ENCODE assay signal across 1 cellular context in the genomic region with DNA sequence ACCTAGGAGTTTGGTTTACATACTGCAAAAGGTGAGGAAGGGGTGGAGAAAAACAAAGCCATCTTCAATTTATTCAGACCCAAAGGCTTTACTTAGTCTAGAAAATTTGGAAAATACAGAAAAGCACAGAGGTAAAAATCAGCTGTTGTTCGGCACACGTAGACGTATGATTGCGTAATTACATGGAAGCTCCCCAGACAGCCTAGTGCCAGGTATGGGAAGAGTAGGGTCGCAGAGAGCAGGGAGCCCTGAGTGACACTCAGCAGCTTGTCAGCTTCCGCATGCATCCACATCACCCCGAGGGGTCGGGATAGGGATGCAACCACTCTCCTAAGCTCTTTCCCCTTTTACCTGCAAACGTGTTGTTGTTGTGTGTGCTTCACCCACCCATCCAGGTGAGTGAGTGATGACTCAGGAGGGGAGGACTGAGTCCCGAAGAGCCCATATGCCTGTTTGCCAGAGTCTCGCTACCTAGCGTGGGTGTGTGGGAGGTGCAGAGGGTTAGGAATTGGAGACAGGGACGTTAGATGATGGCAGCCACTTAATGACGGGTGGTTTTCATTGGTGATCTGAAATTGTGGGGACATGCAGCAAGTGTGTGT.
TF ChIP-seq lines count a peak whose summit lies in the region.

No MANE protein-coding gene starts in this region.

TF ChIP-seq in HepG2, 621 proteins besides CTCF, POLR2A, EP300 and RAD21:
- TF ChIP-seq, protein P1, sequence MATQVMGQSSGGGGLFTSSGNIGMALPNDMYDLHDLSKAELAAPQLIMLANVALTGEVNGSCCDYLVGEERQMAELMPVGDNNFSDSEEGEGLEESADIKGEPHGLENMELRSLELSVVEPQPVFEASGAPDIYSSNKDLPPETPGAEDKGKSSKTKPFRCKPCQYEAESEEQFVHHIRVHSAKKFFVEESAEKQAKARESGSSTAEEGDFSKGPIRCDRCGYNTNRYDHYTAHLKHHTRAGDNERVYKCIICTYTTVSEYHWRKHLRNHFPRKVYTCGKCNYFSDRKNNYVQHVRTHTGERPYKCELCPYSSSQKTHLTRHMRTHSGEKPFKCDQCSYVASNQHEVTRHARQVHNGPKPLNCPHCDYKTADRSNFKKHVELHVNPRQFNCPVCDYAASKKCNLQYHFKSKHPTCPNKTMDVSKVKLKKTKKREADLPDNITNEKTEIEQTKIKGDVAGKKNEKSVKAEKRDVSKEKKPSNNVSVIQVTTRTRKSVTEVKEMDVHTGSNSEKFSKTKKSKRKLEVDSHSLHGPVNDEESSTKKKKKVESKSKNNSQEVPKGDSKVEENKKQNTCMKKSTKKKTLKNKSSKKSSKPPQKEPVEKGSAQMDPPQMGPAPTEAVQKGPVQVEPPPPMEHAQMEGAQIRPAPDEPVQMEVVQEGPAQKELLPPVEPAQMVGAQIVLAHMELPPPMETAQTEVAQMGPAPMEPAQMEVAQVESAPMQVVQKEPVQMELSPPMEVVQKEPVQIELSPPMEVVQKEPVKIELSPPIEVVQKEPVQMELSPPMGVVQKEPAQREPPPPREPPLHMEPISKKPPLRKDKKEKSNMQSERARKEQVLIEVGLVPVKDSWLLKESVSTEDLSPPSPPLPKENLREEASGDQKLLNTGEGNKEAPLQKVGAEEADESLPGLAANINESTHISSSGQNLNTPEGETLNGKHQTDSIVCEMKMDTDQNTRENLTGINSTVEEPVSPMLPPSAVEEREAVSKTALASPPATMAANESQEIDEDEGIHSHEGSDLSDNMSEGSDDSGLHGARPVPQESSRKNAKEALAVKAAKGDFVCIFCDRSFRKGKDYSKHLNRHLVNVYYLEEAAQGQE (IDR thresholded peaks at IDR 0.05; ENCODE audit: borderline replicate concordance in 1 of 2, low read depth in 1 of 2, low read length in 2 of 2), result no peak
- TF ChIP-seq CEBPB (IDR thresholded peaks at IDR 0.05; ENCODE audit: borderline replicate concordance, low read depth, low read length) (peak; percentile 78), E2F2 (CRISPR knock-in tag; IDR thresholded peaks at IDR 0.05; ENCODE audit: borderline replicate concordance) (no peak), CEBPG (CRISPR knock-in tag; IDR thresholded peaks at IDR 0.05) (0 out of 2 replicates have a peak, but pooled peaks have one; percentile 32)
TF ChIP-seq in HepG2: peak in this region for 2.
